1 cellular context compared by ENCODE assay signal in the genomic region with DNA sequence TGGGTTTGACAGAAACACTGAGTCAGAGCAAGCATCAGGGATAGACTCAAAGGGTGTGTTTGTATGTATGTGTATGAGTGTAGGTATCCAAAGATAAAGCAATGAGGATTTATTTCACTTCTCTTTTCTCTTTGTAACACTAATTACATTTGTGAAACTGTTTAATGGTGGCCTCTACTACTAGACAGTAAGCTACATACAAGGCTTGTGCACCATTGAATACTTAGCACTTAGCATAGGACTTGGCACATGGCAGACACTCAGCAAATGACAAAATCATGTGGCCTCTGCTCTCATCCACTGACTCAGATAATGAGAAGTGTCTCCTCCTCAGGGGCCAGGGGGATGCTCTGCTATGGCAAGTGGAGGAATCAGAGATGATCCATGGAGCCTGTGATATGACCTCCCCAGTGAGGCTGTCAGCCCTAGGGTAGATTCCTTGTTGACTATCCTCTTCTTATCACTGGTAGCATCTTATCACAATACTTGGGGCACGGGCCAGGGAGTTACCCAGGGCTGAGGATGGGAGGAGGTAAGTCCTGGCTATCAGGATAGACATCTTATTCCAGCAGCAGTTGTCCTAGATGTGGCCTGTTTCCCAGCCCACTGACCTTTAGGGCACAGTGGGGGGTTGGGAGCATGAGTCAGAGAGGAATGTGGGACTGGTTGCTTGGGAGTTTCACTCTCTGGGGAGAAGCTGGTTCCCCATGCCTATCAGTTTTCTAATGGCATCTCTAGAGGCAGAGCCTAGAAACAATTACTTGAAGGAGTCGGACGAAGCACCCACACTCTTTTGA.
TF ChIP-seq lines count a peak whose summit lies in the region.

No MANE protein-coding gene starts in this region.

TF ChIP-seq in H1, 55 proteins besides CTCF, POLR2A, EP300 and RAD21 (continued from another document):
- TF ChIP-seq TAF1 (IDR thresholded peaks at IDR 0.05; ENCODE audit: low read depth, low read length) (no peak), TEAD4 (IDR thresholded peaks at IDR 0.05; ENCODE audit: low read depth, low read length) (peak; percentile 64; the same call in 1 of the 2 replicates), CTBP2 (IDR thresholded peaks at IDR 0.05; ENCODE audit: borderline replicate concordance, insufficient read depth, insufficient read length, low read length) (no peak), SIRT6 (IDR thresholded peaks at IDR 0.05; ENCODE audit: low read length) (no peak), EGR1 (IDR thresholded peaks at IDR 0.05; ENCODE audit: borderline replicate concordance, low read depth, low read length) (no peak), GTF2F1 (IDR thresholded peaks at IDR 0.05; ENCODE audit: borderline replicate concordance, low read depth, low read length) (no peak), KDM5A (IDR thresholded peaks at IDR 0.05; ENCODE audit: low read length) (no peak), CHD1 (IDR thresholded peaks at IDR 0.05; ENCODE audit: low read depth, low read length) (no peak), SP1 (IDR thresholded peaks at IDR 0.05; ENCODE audit: low read depth, low read length) (no peak), HDAC2 (IDR thresholded peaks at IDR 0.05; ENCODE audit: borderline replicate concordance in 1 of 2, low read depth in 2 of 2, low read length in 2 of 2) (no peak), RXRA (IDR thresholded peaks at IDR 0.05; ENCODE audit: insufficient read depth, low read depth, low read length) (0 out of 2 replicates have a peak, but pooled peaks have one; percentile 19), HDAC6 (IDR thresholded peaks at IDR 0.05; ENCODE audit: low read depth, low read length) (no peak), KDM4A (IDR thresholded peaks at IDR 0.05; ENCODE audit: low read depth, low read length, severe bottlenecking) (no peak), JUN (IDR thresholded peaks at IDR 0.05; ENCODE audit: low read depth, low read length) (0 out of 2 replicates have a peak, but pooled peaks have one; percentile 43), TCF12 (IDR thresholded peaks at IDR 0.05; ENCODE audit: low read depth, low read length) (no peak), SIN3A (conservative IDR thresholded peaks at IDR 0.05 in 1 of 2, IDR thresholded peaks at IDR 0.05 in 1 of 2; ENCODE audit: low read depth in 1 of 2, low read length in 2 of 2) (no peak), SRF (IDR thresholded peaks at IDR 0.05; ENCODE audit: low read depth, low read length) (no peak), CREB1 (IDR thresholded peaks at IDR 0.05) (no peak)
- TF ChIP-seq, protein P1, sequence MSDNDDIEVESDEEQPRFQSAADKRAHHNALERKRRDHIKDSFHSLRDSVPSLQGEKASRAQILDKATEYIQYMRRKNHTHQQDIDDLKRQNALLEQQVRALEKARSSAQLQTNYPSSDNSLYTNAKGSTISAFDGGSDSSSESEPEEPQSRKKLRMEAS (IDR thresholded peaks at IDR 0.05): no peak
